8 cellular contexts compared by ENCODE assay signal in genomic region chr5:141637693-141638419, GRCh38. TPM values are rescaled to one million over a fixed set of nuclear protein-coding genes. Genes with fewer than 3 reads are reported as not detected.
DNase-seq lines count a peak whose midpoint lies in the region.

No MANE protein-coding gene starts in this region.

- peak overlapping the region; percentile 88 for H3K9ac ChIP-seq in GM23248

- 6% methylated on average over 44 to 45 of the region's 45 CpGs for WGBS in GM23248 (ENCODE audit: low coverage in 1 of 2, low lambda C conversion rate in 2 of 2, missing lambda C conversion rate in 2 of 2), 2 experiments

- peak overlapping the region; percentile 92 for H2AFZ ChIP-seq in GM23248

- peak overlapping the region; percentile 80 for H3K4me2 ChIP-seq in GM23248 (ENCODE audit: unreplicated experiment)

- 0 out of 2 replicates have a peak, but pooled peaks cover 9% of the 10 kb centered on the region for H3F3A ChIP-seq in GM23248 (ENCODE audit: insufficient read depth)

- no peaks in the 10 kb centered on the region for H3K9me2 ChIP-seq in GM23248 (ENCODE audit: insufficient read depth)

- peaks cover 15% of the 10 kb centered on the region for H3K4me1 ChIP-seq in GM23248 (ENCODE audit: insufficient read depth)

- H3K4me3 ChIP-seq in GM23248 = peak overlapping the region; percentile 82

- H3K36me3 ChIP-seq in GM23248 (ENCODE audit: low read depth) = no peaks in the 10 kb centered on the region; the same call in 1 of the 2 replicates

- H3K27ac ChIP-seq in GM23248 = no peak overlapping the region

- DNase-seq in COLO668 (lab: John Stamatoyannopoulos, UW; ENCODE audit: unreplicated experiment) (peak; percentile 48), GM23248 (peak; percentile 66), NCI-H2227 treated with DMSO at 0.1 percent for 48 hours (lab: John Stamatoyannopoulos, UW) (peak; percentile 7), medulla oblongata (ENCODE audit: extremely low spot score) (peak; percentile 55)
- peak; percentile 43 to 51 for DNase-seq in activated CD4-positive, alpha-beta T cell treated with anti-CD3 and anti-CD28 coated beads, Interleukin-2, amount 50 U/mL, for 4 hours
- peak; percentile 40 for DNase-seq in effector CD4-positive, alpha-beta T cell
- DNase-seq in stimulated activated CD8-positive, alpha-beta memory T cell treated with anti-CD3 and anti-CD28 coated beads, Interleukin-7, amount 100 ng/mL, for 48 hours (ENCODE audit: extremely low read depth in 1 of 2, low read depth in 1 of 2) = peak; percentile 41 to 43
- DNase-seq in NK-92 treated with Interleukin-12 subunit alpha and Interleukin-12 subunit beta, amount 100 ng/mL, for 24 hours (lab: John Stamatoyannopoulos, UW) = no peak

- H3K27me3 ChIP-seq in GM23248 (replicated peaks; ENCODE audit: insufficient read depth) = no peaks in the 10 kb centered on the region

- in situ Hi-C loops in GM23248 (cut with MboI) = no loop called here

- no peaks in the 10 kb centered on the region for H3K9me3 ChIP-seq in GM23248 (ENCODE audit: low read depth)

- peaks cover 38% of the 10 kb centered on the region for H3K79me2 ChIP-seq in GM23248 (ENCODE audit: insufficient read depth)

- H4K20me1 ChIP-seq in GM23248 (ENCODE audit: insufficient read depth) = no peaks in the 10 kb centered on the region

RNA-seq across cellular contexts. Expression of gene RELL2, which starts 1.1 kb away (rescaled TPM):
- total RNA-seq in GM23248 (2014; rRNA removed; shearing (Covaris generic)) = 2.8 and 3.8 TPM in 2 replicates
- polyA plus RNA-seq in GM23248 (2016; fragmentation: Nextera tagmentation; extraction: Ambion mirVana) = 2.1 and 2.9 TPM in 2 replicates

RNA-seq across cellular contexts. Expression of gene HDAC3, which starts 1.2 kb away (rescaled TPM):
- 43.8 and 53.2 TPM in 2 replicates for total RNA-seq in GM23248 (2014; rRNA removed; shearing (Covaris generic))
- polyA plus RNA-seq in GM23248 (2016; fragmentation: Nextera tagmentation; extraction: Ambion mirVana) = 59.0 and 62.9 TPM in 2 replicates

RNA-seq across cellular contexts. Expression of gene FCHSD1, which starts 13.4 kb away (rescaled TPM):
- total RNA-seq in GM23248 (2014; rRNA removed; shearing (Covaris generic)) = 24.4 and 32.0 TPM in 2 replicates
- polyA plus RNA-seq in GM23248 (2016; fragmentation: Nextera tagmentation; extraction: Ambion mirVana) = 21.8 and 23.8 TPM in 2 replicates

RNA-seq across cellular contexts. Expression of gene DIAPH1, which starts 19.1 kb away (rescaled TPM):
- 26.0 and 34.5 TPM in 2 replicates for total RNA-seq in GM23248 (2014; rRNA removed; shearing (Covaris generic))
- 33.7 and 34.4 TPM in 2 replicates for polyA plus RNA-seq in GM23248 (2016; fragmentation: Nextera tagmentation; extraction: Ambion mirVana)

RNA-seq across cellular contexts. Expression of gene ARAP3, which starts 44.2 kb away (rescaled TPM):
- total RNA-seq in GM23248 (2014; rRNA removed; shearing (Covaris generic)) = 2.2 and 3.9 TPM in 2 replicates
- polyA plus RNA-seq in GM23248 (2016; fragmentation: Nextera tagmentation; extraction: Ambion mirVana) = 2.2 TPM in 2 replicates
